1 cellular context compared by ENCODE assay signal in the genomic region with DNA sequence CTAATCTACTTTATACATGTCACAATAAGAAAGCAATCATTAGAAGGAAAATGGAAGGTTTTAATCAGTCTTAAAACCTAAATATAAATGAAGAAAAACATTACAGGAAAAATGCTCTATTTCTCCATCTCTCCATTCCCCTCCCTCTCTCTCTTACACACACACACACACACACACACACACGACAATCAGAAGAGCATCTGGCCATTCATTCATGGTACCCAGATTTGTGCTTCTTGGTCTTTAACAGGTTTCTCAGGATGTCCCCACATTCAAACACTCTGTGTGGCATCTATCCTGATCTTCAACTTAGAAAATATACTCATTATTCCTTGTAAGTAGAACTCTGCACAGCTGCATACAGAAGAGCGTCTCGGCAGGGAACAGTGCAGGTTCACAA.
TF ChIP-seq lines count a peak whose summit lies in the region.

No MANE protein-coding gene starts in this region.

TF ChIP-seq in WTC11, 78 proteins besides CTCF, POLR2A, EP300 and RAD21 (continued from another document):
- TF ChIP-seq, protein P1, sequence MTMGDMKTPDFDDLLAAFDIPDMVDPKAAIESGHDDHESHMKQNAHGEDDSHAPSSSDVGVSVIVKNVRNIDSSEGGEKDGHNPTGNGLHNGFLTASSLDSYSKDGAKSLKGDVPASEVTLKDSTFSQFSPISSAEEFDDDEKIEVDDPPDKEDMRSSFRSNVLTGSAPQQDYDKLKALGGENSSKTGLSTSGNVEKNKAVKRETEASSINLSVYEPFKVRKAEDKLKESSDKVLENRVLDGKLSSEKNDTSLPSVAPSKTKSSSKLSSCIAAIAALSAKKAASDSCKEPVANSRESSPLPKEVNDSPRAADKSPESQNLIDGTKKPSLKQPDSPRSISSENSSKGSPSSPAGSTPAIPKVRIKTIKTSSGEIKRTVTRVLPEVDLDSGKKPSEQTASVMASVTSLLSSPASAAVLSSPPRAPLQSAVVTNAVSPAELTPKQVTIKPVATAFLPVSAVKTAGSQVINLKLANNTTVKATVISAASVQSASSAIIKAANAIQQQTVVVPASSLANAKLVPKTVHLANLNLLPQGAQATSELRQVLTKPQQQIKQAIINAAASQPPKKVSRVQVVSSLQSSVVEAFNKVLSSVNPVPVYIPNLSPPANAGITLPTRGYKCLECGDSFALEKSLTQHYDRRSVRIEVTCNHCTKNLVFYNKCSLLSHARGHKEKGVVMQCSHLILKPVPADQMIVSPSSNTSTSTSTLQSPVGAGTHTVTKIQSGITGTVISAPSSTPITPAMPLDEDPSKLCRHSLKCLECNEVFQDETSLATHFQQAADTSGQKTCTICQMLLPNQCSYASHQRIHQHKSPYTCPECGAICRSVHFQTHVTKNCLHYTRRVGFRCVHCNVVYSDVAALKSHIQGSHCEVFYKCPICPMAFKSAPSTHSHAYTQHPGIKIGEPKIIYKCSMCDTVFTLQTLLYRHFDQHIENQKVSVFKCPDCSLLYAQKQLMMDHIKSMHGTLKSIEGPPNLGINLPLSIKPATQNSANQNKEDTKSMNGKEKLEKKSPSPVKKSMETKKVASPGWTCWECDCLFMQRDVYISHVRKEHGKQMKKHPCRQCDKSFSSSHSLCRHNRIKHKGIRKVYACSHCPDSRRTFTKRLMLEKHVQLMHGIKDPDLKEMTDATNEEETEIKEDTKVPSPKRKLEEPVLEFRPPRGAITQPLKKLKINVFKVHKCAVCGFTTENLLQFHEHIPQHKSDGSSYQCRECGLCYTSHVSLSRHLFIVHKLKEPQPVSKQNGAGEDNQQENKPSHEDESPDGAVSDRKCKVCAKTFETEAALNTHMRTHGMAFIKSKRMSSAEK (CRISPR knock-in tag; IDR thresholded peaks at IDR 0.05; ENCODE audit: borderline replicate concordance) = no peak
